29 cellular contexts compared by ENCODE assay signal in genomic region chr16:2232094-2232990, GRCh38.
"Had no signal": no experiment of that assay in that cellular context is flagged by ENCODE, and none has a peak within 500 bp of the region (broad histone marks: within the 10 kb centered on the region; RNA-seq: fewer than 3 reads in every experiment).

No MANE protein-coding gene starts in this region.

- H3K27ac ChIP-seq: VCaP had no signal

- H3K4me3 ChIP-seq: MG63 had no signal

- DNase-seq: activated CD4-positive, alpha-beta memory T cell treated with anti-CD3 and anti-CD28 coated beads, Interleukin-2, amount 10 ng/mL, durations not matched to agents 7 days and 5 days; activated CD4-positive, alpha-beta T cell treated with anti-CD3 and anti-CD28 coated beads for 1 hour; activated CD4-positive, alpha-beta T cell treated with anti-CD3 and anti-CD28 coated beads for 48 hours; activated CD4-positive, CD25-positive, alpha-beta regulatory T cell; activated CD8-positive, alpha-beta memory T cell treated with anti-CD3 and anti-CD28 coated beads for 24 hours; activated CD8-positive, alpha-beta memory T cell treated with anti-CD3 and anti-CD28 coated beads, Interleukin-2, amount 10 ng/mL, durations not matched to agents 7 days and 5 days; activated CD8-positive, alpha-beta memory T cell treated with anti-CD3 and anti-CD28 coated beads, Interleukin-2, amount 50 U/mL, for 48 hours; activated effector memory CD4-positive, alpha-beta T cell treated with Interleukin-2 at 50 U/mL for 16 hours; activated naive CD4-positive, alpha-beta T cell treated with anti-CD3 and anti-CD28 coated beads, Interleukin-2, amount 10 ng/mL, durations not matched to agents 7 days and 5 days; activated naive CD8-positive, alpha-beta T cell treated with anti-CD3 and anti-CD28 coated beads, Interleukin-2, amount 50 U/mL, for 24 hours; activated T-cell treated with anti-CD3 and anti-CD28 coated beads, Interleukin-2, amount 50 U/mL, for 48 hours; anterior cingulate cortex; caudate nucleus; cerebellar nuclear complex; Karpas-422; MG63; NCI-H1092; NCI-H1436 treated with DMSO at 0.1 percent for 48 hours; NCI-H1694 treated with DMSO at 0.1 percent for 48 hours; NCI-H2029; NCI-H345; NCI-H524 treated with DMSO at 0.1 percent for 48 hours; SIG-M5; T-cell; T-helper 17 cell had no signal

- H3K27me3 ChIP-seq: MG63 had no signal

- H3K9me3 ChIP-seq: MG63 had no signal

- FAIRE-seq: bronchial epithelial cell had no signal

- ATAC-seq: activated CD8-positive, alpha-beta memory T cell treated with anti-CD3 and anti-CD28 coated beads, Interleukin-2, amount 10 ng/mL, durations not matched to agents 7 days and 5 days; activated naive CD8-positive, alpha-beta T cell treated with anti-CD3 and anti-CD28 coated beads, Interleukin-2, amount 50 U/mL, for 24 hours; Panc1; SK-N-SH treated with all-trans-retinoic acid at 6 μM for 48 hours; T-cell; T-helper 17 cell had no signal
